Comparison of ENCODE assay signal across 8 cellular contexts in the genomic region with DNA sequence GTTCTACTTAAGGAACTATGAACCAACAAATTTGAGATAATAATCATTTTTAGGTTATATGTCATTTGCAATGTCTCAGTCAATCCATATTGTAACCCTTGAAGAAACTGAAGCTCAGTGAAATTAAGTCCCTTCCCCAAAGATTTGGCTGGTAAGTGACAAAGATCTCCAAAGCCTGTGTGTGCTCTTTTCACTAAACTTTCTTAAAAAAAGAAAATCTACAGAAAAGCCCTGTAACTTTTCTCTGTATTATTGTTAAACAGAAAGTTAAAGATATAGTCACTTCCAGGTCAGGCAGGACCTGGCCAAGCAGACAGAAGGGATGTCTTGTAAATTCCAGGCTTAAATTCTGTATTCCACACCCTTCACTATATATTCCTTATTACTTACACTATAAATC. TPM values are rescaled to one million over a fixed set of nuclear protein-coding genes. Genes with fewer than 3 reads are reported as not detected.
DNase-seq lines count a peak whose midpoint lies in the region; ATAC-seq, FAIRE-seq and TF ChIP-seq lines count a peak whose summit lies in the region.

No MANE protein-coding gene starts in this region.

- peaks cover 59 to 87% (median 72%) of the 10 kb centered on the region in 4 donors for H3K4me1 Mint-ChIP-seq in CD4-positive, alpha-beta memory T cell

- peak overlapping the region; percentile 89 to 99 (median 96) for H3K4me3 Mint-ChIP-seq in CD4-positive, alpha-beta memory T cell

- H3K4me3 ChIP-seq in CD4-positive, alpha-beta memory T cell (ENCODE audit: low read length in 2 of 2), result peak overlapping the region; percentile 31 to 63
- H3K4me3 ChIP-seq in Panc1 (ENCODE audit: low read depth in 2 of 2, low read length in 2 of 2), result peak overlapping the region; percentile 70 to 87
- peak overlapping the region; percentile 75 for H3K4me3 ChIP-seq in epithelial cell of proximal tubule (ENCODE audit: low read depth, low read length)
- peak overlapping the region; percentile 55 to 80 for H3K4me3 ChIP-seq in prostate gland

- in situ Hi-C loops in Panc1 (cut with HindIII; ENCODE audit: low pct_unique_long_range_greater_than_20kb, low sequenced_read_pairs), result no loop called here

- BruUV-seq in Panc1 (replicated peaks; lab: Mats Ljungman, UMichigan), result no TSS peak

- peaks cover 72% of the 10 kb centered on the region for H3K4me1 ChIP-seq in CD4-positive, alpha-beta memory T cell (ENCODE audit: insufficient read depth, low read length)
- H3K4me1 ChIP-seq in Panc1 (ENCODE audit: control insufficient read depth, insufficient read depth, low read length), result peaks cover 33% of the 10 kb centered on the region
- H3K4me1 ChIP-seq in prostate gland (replicated peaks), result peaks cover 5% of the 10 kb centered on the region

- no peak for DNase-seq in CD4-positive, alpha-beta memory T cell
- DNase-seq in Panc1 (ENCODE audit: low read depth, low spot score), result no peak
- DNase-seq in epithelial cell of proximal tubule (ENCODE audit: low read depth), result no peak
- DNase-seq in prostate gland (ENCODE audit: low spot score), result no peak
- no peak for DNase-seq in H54 (ENCODE audit: insufficient read length, low spot score)
- no peak for DNase-seq in erythroblast (lab: John Stamatoyannopoulos, UW)
- DNase-seq in globus pallidus (ENCODE audit: low spot score), result no peak

- ATAC-seq in Panc1 (no peak), HG03045 (IDR thresholded peaks at IDR 0.05; ENCODE audit: unreplicated experiment) (no peak)

- H3K36me3 ChIP-seq in CD4-positive, alpha-beta memory T cell (ENCODE audit: insufficient read depth, low read length), result no peaks in the 10 kb centered on the region
- H3K36me3 ChIP-seq in Panc1 (ENCODE audit: control insufficient read depth, insufficient read depth, low read length) (no peaks in the 10 kb centered on the region), prostate gland (no peaks in the 10 kb centered on the region)

- no peak for FAIRE-seq in H54 (lab: Jason Lieb, UNC)

- no peak for TF ChIP-seq CTCF in Panc1 (IDR thresholded peaks at IDR 0.05)
- TF ChIP-seq CTCF in epithelial cell of proximal tubule (conservative IDR thresholded peaks at IDR 0.05; ENCODE audit: low read depth, low read length), result no peak
- no peak for TF ChIP-seq CTCF in prostate gland (IDR thresholded peaks at IDR 0.05)

- CTCF ChIA-PET in CD4-positive, alpha-beta memory T cell (lab: Charles Lee; ENCODE audit: partially characterized antibody), result interaction anchor here (2.0 to 3.5 kb wide), 2 partner anchors 23 to 24 kb away, joined by 14 to 30 read pairs; no protein-coding TSS in a partner anchor
- CTCF ChIA-PET in Panc1 (lab: Charles Lee), result no interaction called here

- H3K27me3 Mint-ChIP-seq in CD4-positive, alpha-beta memory T cell, result no peaks in the 10 kb centered on the region

- H3K27ac ChIP-seq in CD4-positive, alpha-beta memory T cell (ENCODE audit: low read depth, low read length), result peak overlapping the region; percentile 81
- H3K27ac ChIP-seq in Panc1 (ENCODE audit: low read length), result peak overlapping the region; percentile 98
- peak overlapping the region; percentile 78 to 97 for H3K27ac ChIP-seq in prostate gland

- peak overlapping the region; percentile 89 to 99 (median 97) for H3K27ac Mint-ChIP-seq in CD4-positive, alpha-beta memory T cell

- H3K9me3 ChIP-seq in CD4-positive, alpha-beta memory T cell (ENCODE audit: control insufficient read depth in 1 of 2, low read length in 2 of 2), result no peaks in the 10 kb centered on the region
- H3K9me3 ChIP-seq in Panc1 (ENCODE audit: control insufficient read depth, insufficient read depth, low read depth, low read length) (no peaks in the 10 kb centered on the region), prostate gland (no peaks in the 10 kb centered on the region)

- peaks cover 10 to 19% of the 10 kb centered on the region in 2 donors for H3K36me3 Mint-ChIP-seq in CD4-positive, alpha-beta memory T cell

- no peaks in the 10 kb centered on the region for H3K9me3 Mint-ChIP-seq in CD4-positive, alpha-beta memory T cell

- no peaks in the 10 kb centered on the region for H3K27me3 ChIP-seq in CD4-positive, alpha-beta memory T cell (ENCODE audit: insufficient read depth, low read length)
- H3K27me3 ChIP-seq in Panc1 (ENCODE audit: control insufficient read depth, insufficient read depth, low read length) (no peaks in the 10 kb centered on the region), prostate gland (replicated peaks; ENCODE audit: insufficient read depth) (no peaks in the 10 kb centered on the region)

- POLR2A ChIA-PET in CD4-positive, alpha-beta memory T cell (lab: Charles Lee; ENCODE audit: partially characterized antibody), result interaction anchor here (1.1 to 17.4 kb wide), 7 partner anchors 13 to 98 kb away, joined by 3 to 444 read pairs (median 49); a partner anchor contains a TSS
- POLR2A ChIA-PET in Panc1 (lab: Charles Lee), result no interaction called here

- intact Hi-C loops in CD4-positive, alpha-beta memory T cell (cut with micrococcal nuclease), result loop anchor here (5.0 kb wide), 1 partner anchor 39 kb away; a partner anchor contains a TSS
- intact Hi-C loops in Panc1 (cut with micrococcal nuclease; ENCODE audit: unreplicated experiment) (no loop called here), prostate gland (cut with DNase I) (no loop called here)

- TF ChIP-seq POLR2A in prostate gland (IDR thresholded peaks at IDR 0.05) (no peak), H54 (IDR thresholded peaks at IDR 0.05; ENCODE audit: low read depth, low read length) (no peak), erythroblast (IDR thresholded peaks at IDR 0.05; ENCODE audit: low read length) (no peak)

RNA-seq across cellular contexts. Expression of a gene that starts 1.5 kb away (rescaled TPM):
- 10 to 100 TPM; 64.5 to 66.1 TPM for total RNA-seq in CD4-positive, alpha-beta memory T cell
- 10 to 100 TPM; 35.3 to 35.7 TPM for polyA plus RNA-seq in CD4-positive, alpha-beta memory T cell
- total RNA-seq in Panc1 (2021; ENCODE audit: unreplicated experiment) (23.3 TPM), epithelial cell of proximal tubule (22.3 and 32.5 TPM in 2 replicates), prostate gland (10 to 100 TPM; 30.0 to 31.8 TPM)
- 8.6 TPM for polyA plus RNA-seq in Panc1 (2012; ENCODE audit: insufficient read length)

RNA-seq across cellular contexts. Expression of a gene that starts 8.0 kb away (rescaled TPM):
- total RNA-seq in CD4-positive, alpha-beta memory T cell, result 1 to 10 TPM; 1.8 to 2.1 TPM
- under 1 TPM in 1 of 2 donors, not detected in 1; 0.60 TPM for polyA plus RNA-seq in CD4-positive, alpha-beta memory T cell
- total RNA-seq in Panc1 (2021; ENCODE audit: unreplicated experiment) (1.4 TPM), epithelial cell of proximal tubule (0.06 and 0.14 TPM in 2 replicates), prostate gland (1 to 10 TPM; 1.6 to 2.4 TPM)
- polyA plus RNA-seq in Panc1 (2012; ENCODE audit: insufficient read length), result 2.9 TPM

RNA-seq across cellular contexts. Expression of a gene that starts 8.1 kb away (rescaled TPM):
- 10 to 100 TPM; 36.6 to 38.3 TPM for total RNA-seq in CD4-positive, alpha-beta memory T cell
- 100 to 1,000 TPM in 1 of 2 donors, 10 to 100 TPM in 1; 95.3 to 164 TPM for polyA plus RNA-seq in CD4-positive, alpha-beta memory T cell
- total RNA-seq in Panc1 (2021; ENCODE audit: unreplicated experiment) (14.9 TPM), epithelial cell of proximal tubule (15.6 and 16.1 TPM in 2 replicates), prostate gland (10 to 100 TPM; 20.3 to 23.2 TPM)
- 15.6 TPM for polyA plus RNA-seq in Panc1 (2012; ENCODE audit: insufficient read length)

RNA-seq across cellular contexts. Expression of a gene that starts 29.1 kb away (rescaled TPM):
- 100 to 1,000 TPM; 116 to 122 TPM for total RNA-seq in CD4-positive, alpha-beta memory T cell
- polyA plus RNA-seq in CD4-positive, alpha-beta memory T cell, result 100 to 1,000 TPM; 129 to 169 TPM
- total RNA-seq in Panc1 (2021; ENCODE audit: unreplicated experiment) (172 TPM), epithelial cell of proximal tubule (228 and 360 TPM in 2 replicates), prostate gland (100 to 1,000 TPM; 127 to 159 TPM)
- polyA plus RNA-seq in Panc1 (2012; ENCODE audit: insufficient read length), result 208 TPM

RNA-seq across cellular contexts. Expression of a gene that starts 37.8 kb away (rescaled TPM):
- total RNA-seq in CD4-positive, alpha-beta memory T cell, result 10 to 100 TPM; 34.7 to 38.7 TPM
- polyA plus RNA-seq in CD4-positive, alpha-beta memory T cell, result 10 to 100 TPM; 54.4 to 55.3 TPM
- total RNA-seq in Panc1 (2021; ENCODE audit: unreplicated experiment), result 27.4 TPM
- polyA plus RNA-seq in Panc1 (2012; ENCODE audit: insufficient read length), result 28.0 TPM
- total RNA-seq in epithelial cell of proximal tubule, result 19.8 and 24.7 TPM in 2 replicates
- 10 to 100 TPM; 35.9 to 37.7 TPM for total RNA-seq in prostate gland
